Comparison of ENCODE assay signal across 8 cellular contexts in the genomic region with DNA sequence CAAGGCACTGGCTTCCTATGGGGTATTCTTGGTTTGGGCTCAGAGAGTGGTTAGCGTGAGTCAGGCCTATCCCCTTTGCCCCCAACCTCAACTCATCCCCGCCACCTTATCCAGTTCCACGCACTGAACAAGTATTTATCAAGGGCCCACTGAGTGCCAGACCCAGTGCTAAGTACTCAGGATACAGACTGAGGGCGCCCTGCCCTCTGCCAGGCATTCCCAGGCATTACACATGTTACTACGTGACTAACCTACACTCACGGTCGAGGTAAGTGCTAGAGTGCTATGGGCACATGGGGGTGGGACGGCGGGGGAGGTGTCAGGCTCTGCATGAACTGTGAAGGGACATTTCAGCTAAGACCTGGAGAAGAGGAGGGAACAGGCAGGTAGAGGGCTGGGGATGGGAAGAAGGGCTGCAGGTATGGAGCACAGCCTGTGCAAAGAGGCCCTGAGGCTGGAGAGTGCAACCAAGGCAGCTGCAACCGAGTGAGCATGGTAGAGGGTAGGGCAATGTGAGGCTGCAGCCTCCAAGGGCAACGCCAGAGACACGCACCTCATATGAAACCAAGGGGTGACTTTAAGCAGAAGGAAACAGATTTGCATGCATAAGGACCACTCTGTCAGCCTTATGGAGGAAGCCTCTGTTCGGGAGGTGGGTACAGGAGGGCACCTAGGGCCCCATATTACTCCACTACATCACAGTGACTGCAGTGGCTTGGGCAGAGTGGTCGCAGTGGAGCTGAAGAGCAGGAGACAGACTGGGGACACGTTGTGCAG. TPM values are rescaled to one million over a fixed set of nuclear protein-coding genes. Genes with fewer than 3 reads are reported as not detected.
A peak's percentile ranks its signal among the peaks of the same experiment; 100 is the strongest.
DNase-seq lines count a peak whose midpoint lies in the region; ATAC-seq, FAIRE-seq and TF ChIP-seq lines count a peak whose summit lies in the region.

No MANE protein-coding gene starts in this region.

- POLR2A ChIA-PET in HEK293T (lab: Yijun Ruan, JAX) = no interaction called here

- no peak for DNase-seq in D721Med (ENCODE audit: insufficient read length, low spot score)
- peak; percentile 12 to 44 for DNase-seq in SHP77 (lab: John Stamatoyannopoulos, UW)
- DNase-seq in left ventricle myocardium inferior = no peak
- no peak for DNase-seq in HEK293T (ENCODE audit: extremely low spot score)

- H3K9me3 ChIP-seq in left ventricle myocardium inferior (replicated peaks) (no peaks in the 10 kb centered on the region), gastroesophageal sphincter (no peaks in the 10 kb centered on the region)

- H3K4me3 ChIP-seq in left ventricle myocardium inferior (no peak overlapping the region), gastroesophageal sphincter (no peak overlapping the region)

- no peak for TF ChIP-seq EP300 in gastroesophageal sphincter (IDR thresholded peaks at IDR 0.05)

- FAIRE-seq in D721Med (lab: Jason Lieb, UNC) = no peak

- WGBS in gastroesophageal sphincter (ENCODE audit: low coverage in 1 of 2), 2 donors = 89 to 91% methylated on average over 7 to 11 of the region's 15 CpGs

- H3K36me3 ChIP-seq in left ventricle myocardium inferior (no peaks in the 10 kb centered on the region), gastroesophageal sphincter (peaks cover 0 to 12% of the 10 kb centered on the region in 2 donors)

- H3K4me1 ChIP-seq in left ventricle myocardium inferior = peaks cover 21% of the 10 kb centered on the region
- peaks cover 2 to 13% (median 11%) of the 10 kb centered on the region in 3 donors for H3K4me1 ChIP-seq in gastroesophageal sphincter

- CTCF ChIA-PET in HEK293T (lab: Yijun Ruan, JAX) = interaction anchor here (0.6 kb wide), 1 partner anchor 210 kb away, joined by 3 read pairs; no protein-coding TSS in a partner anchor

- intact Hi-C loops in left ventricle myocardium inferior (cut with micrococcal nuclease) = no loop called here

- TF ChIP-seq CTCF in D721Med (IDR thresholded peaks at IDR 0.05; ENCODE audit: insufficient read depth, missing control alignments) = peak; percentile 40
- TF ChIP-seq CTCF in left ventricle myocardium inferior (IDR thresholded peaks at IDR 0.05; ENCODE audit: borderline replicate concordance) = peak; percentile 41
- TF ChIP-seq CTCF in gastroesophageal sphincter (IDR thresholded peaks at IDR 0.05) = no peak

- TF ChIP-seq POLR2A in gastroesophageal sphincter (IDR thresholded peaks at IDR 0.05) = no peak

- ATAC-seq in GM21786 (IDR thresholded peaks at IDR 0.05; ENCODE audit: unreplicated experiment) (peak; percentile 75), HG02610 (IDR thresholded peaks at IDR 0.05; ENCODE audit: unreplicated experiment) (no peak), HG03196 (IDR thresholded peaks at IDR 0.05; ENCODE audit: unreplicated experiment) (no peak), gastroesophageal sphincter (no peak)

- H3K27ac ChIP-seq in left ventricle myocardium inferior (replicated peaks) (no peak overlapping the region), gastroesophageal sphincter (no peak overlapping the region)

- no peaks in the 10 kb centered on the region for H3K27me3 ChIP-seq in left ventricle myocardium inferior (ENCODE audit: low read depth)
- H3K27me3 ChIP-seq in gastroesophageal sphincter = no peaks in the 10 kb centered on the region

TF ChIP-seq in HEK293T, 16 proteins besides CTCF, POLR2A, EP300 and RAD21:
- TF ChIP-seq ZNF384 (IDR thresholded peaks at IDR 0.05) = no peak
- TF ChIP-seq FOXA1 (IDR thresholded peaks at IDR 0.05) = no peak
- TF ChIP-seq, protein P1, sequence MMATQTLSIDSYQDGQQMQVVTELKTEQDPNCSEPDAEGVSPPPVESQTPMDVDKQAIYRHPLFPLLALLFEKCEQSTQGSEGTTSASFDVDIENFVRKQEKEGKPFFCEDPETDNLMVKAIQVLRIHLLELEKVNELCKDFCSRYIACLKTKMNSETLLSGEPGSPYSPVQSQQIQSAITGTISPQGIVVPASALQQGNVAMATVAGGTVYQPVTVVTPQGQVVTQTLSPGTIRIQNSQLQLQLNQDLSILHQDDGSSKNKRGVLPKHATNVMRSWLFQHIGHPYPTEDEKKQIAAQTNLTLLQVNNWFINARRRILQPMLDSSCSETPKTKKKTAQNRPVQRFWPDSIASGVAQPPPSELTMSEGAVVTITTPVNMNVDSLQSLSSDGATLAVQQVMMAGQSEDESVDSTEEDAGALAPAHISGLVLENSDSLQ (IDR thresholded peaks at IDR 0.05) = no peak
- no peak for TF ChIP-seq LEF1 (IDR thresholded peaks at IDR 0.05; ENCODE audit: borderline replicate concordance)
- no peak for TF ChIP-seq SP1 (IDR thresholded peaks at IDR 0.05)
- TF ChIP-seq TARDBP (IDR thresholded peaks at IDR 0.05) = no peak
- no peak for TF ChIP-seq FOXK2 (IDR thresholded peaks at IDR 0.05)
- no peak for TF ChIP-seq CTBP1 (IDR thresholded peaks at IDR 0.05; ENCODE audit: borderline replicate concordance)
TF ChIP-seq in HEK293T: peak in this region for 0.

RNA-seq across cellular contexts. Expression of a gene that starts 22.5 kb away (rescaled TPM):
- 10.3 TPM for total RNA-seq in left ventricle myocardium inferior
- total RNA-seq in gastroesophageal sphincter = 10 to 100 TPM in 3 of 4 donors, 1 to 10 TPM in 1; 9.2 to 23.3 (median 19.2) TPM

Comparison
In these comparisons a context has a peak if more than half of its experiments do, and no peak if none do; other contexts are left out.
1. DNase-seq: peak in SHP77 (2 of 2); none in D721Med (single experiment), left ventricle myocardium inferior (single experiment) and HEK293T (single experiment).
2. CTCF ChIP-seq: peak in D721Med (single experiment) and left ventricle myocardium inferior (single experiment); none in gastroesophageal sphincter (0 of 4).